In genomic region chr1:78040484-78041089, GRCh38 we compare ENCODE assay signal across 18 cellular contexts. TPM values are rescaled to one million over a fixed set of nuclear protein-coding genes. Genes with fewer than 3 reads are reported as not detected.
DNase-seq lines count a peak whose midpoint lies in the region; ATAC-seq and TF ChIP-seq lines count a peak whose summit lies in the region.
"Had no signal": no experiment of that assay in that cellular context is flagged by ENCODE, and none has a peak within 500 bp of the region (broad histone marks: within the 10 kb centered on the region; RNA-seq: fewer than 3 reads in every experiment).

No MANE protein-coding gene starts in this region.

- WGBS in right lobe of liver (ENCODE audit: insufficient coverage, low coverage, low lambda C conversion rate, missing lambda C conversion rate), result 85% methylated on average over 3 of the region's 3 CpGs

- no peaks in the 10 kb centered on the region for H3K36me3 ChIP-seq in CD4-positive, CD25-positive, alpha-beta regulatory T cell (ENCODE audit: control insufficient read depth, insufficient read depth, low read length)
- H3K36me3 ChIP-seq in right lobe of liver, result no peaks in the 10 kb centered on the region

- no peak overlapping the region for H3K27ac ChIP-seq in CD4-positive, CD25-positive, alpha-beta regulatory T cell (ENCODE audit: insufficient read depth, low read length, poor library complexity, severe bottlenecking)
- H3K27ac ChIP-seq in right lobe of liver, result no peak overlapping the region
- H3K27ac ChIP-seq: epithelial cell of prostate, KMS-11, RWPE1, skin epidermis had no signal

- peaks cover 4% of the 10 kb centered on the region for H3K4me1 ChIP-seq in CD4-positive, CD25-positive, alpha-beta regulatory T cell (ENCODE audit: control insufficient read depth, insufficient read depth, low read length, poor library complexity, severe bottlenecking)
- peaks cover 0 to 16% (median 4%) of the 10 kb centered on the region in 4 donors for H3K4me1 ChIP-seq in right lobe of liver

- TF ChIP-seq CTCF in right lobe of liver (IDR thresholded peaks at IDR 0.05), result no peak

- no peak for DNase-seq in activated CD4-positive, CD25-positive, alpha-beta regulatory T cell (lab: John Stamatoyannopoulos, UW)
- peak in 1 of 3 donors; percentile 14 for DNase-seq in CD4-positive, CD25-positive, alpha-beta regulatory T cell
- DNase-seq in T-helper 17 cell (no peak), fibroblast of peridontal ligament (ENCODE audit: extremely low read depth) (peak; percentile 26), COLO668 (lab: John Stamatoyannopoulos, UW; ENCODE audit: unreplicated experiment) (no peak), NCI-H1436 (lab: John Stamatoyannopoulos, UW) (no peak), right lobe of liver (no peak)
- DNase-seq: activated CD4-positive, alpha-beta T cell treated with anti-CD3 and anti-CD28 coated beads, Interleukin-2, amount 50 U/mL, for 4 hours; AML-193; effector CD4-positive, alpha-beta T cell; GDM1; NCI-H187 treated with DMSO at 0.1 percent for 48 hours; nucleus accumbens had no signal

- H3K4me3 ChIP-seq in CD4-positive, CD25-positive, alpha-beta regulatory T cell (ENCODE audit: low read depth, low read length), result peak overlapping the region; percentile 21
- no peak overlapping the region for H3K4me3 ChIP-seq in right lobe of liver
- H3K4me3 ChIP-seq: skin epidermis had no signal

- H3K36me3 Mint-ChIP-seq in CD4-positive, CD25-positive, alpha-beta regulatory T cell, result no peaks in the 10 kb centered on the region
- H3K36me3 Mint-ChIP-seq in T-helper 17 cell (ENCODE audit: low read depth), result no peaks in the 10 kb centered on the region

- no peak overlapping the region for H3K4me3 Mint-ChIP-seq in CD4-positive, CD25-positive, alpha-beta regulatory T cell
- peak overlapping the region; percentile 51 for H3K4me3 Mint-ChIP-seq in T-helper 17 cell

- no peak overlapping the region for H3K27ac Mint-ChIP-seq in CD4-positive, CD25-positive, alpha-beta regulatory T cell
- H3K27ac Mint-ChIP-seq in T-helper 17 cell, result no peak overlapping the region

- H3K9me3 Mint-ChIP-seq in CD4-positive, CD25-positive, alpha-beta regulatory T cell, result peaks cover 0 to 3% (median 0%) of the 10 kb centered on the region in 7 donors

- no peaks in the 10 kb centered on the region for H3K9me3 ChIP-seq in CD4-positive, CD25-positive, alpha-beta regulatory T cell (ENCODE audit: control insufficient read depth in 2 of 2, low read length in 2 of 2)
- no peaks in the 10 kb centered on the region for H3K9me3 ChIP-seq in T-helper 17 cell (ENCODE audit: control insufficient read depth, low read length, poor library complexity, severe bottlenecking)
- no peaks in the 10 kb centered on the region for H3K9me3 ChIP-seq in right lobe of liver

- peaks cover 24% of the 10 kb centered on the region for H3K27me3 ChIP-seq in CD4-positive, CD25-positive, alpha-beta regulatory T cell (ENCODE audit: control insufficient read depth, insufficient read depth, low read length)
- no peaks in the 10 kb centered on the region for H3K27me3 ChIP-seq in right lobe of liver

- peaks cover 5 to 18% (median 12%) of the 10 kb centered on the region in 4 donors for H3K4me1 Mint-ChIP-seq in CD4-positive, CD25-positive, alpha-beta regulatory T cell
- H3K4me1 Mint-ChIP-seq in T-helper 17 cell, result peaks cover 15% of the 10 kb centered on the region

- no peak for TF ChIP-seq POLR2A in right lobe of liver (IDR thresholded peaks at IDR 0.05)

- intact Hi-C loops in right lobe of liver (cut with DNase I), result no loop called here

- H3K27me3 Mint-ChIP-seq in CD4-positive, CD25-positive, alpha-beta regulatory T cell, result peaks cover 60% of the 10 kb centered on the region
- H3K27me3 Mint-ChIP-seq in T-helper 17 cell, result peaks cover 19% of the 10 kb centered on the region

- peak; percentile 58 to 63 for ATAC-seq in activated CD4-positive, CD25-positive, alpha-beta regulatory T cell treated with anti-CD3 and anti-CD28 coated beads, Interleukin-2, amount 50 U/mL, for 24 hours
- no peak for ATAC-seq in CD4-positive, CD25-positive, alpha-beta regulatory T cell (ENCODE audit: low read depth in 2 of 2)
- no peak for ATAC-seq in T-helper 17 cell
- ATAC-seq in right lobe of liver, result no peak

RNA-seq across cellular contexts. Expression of gene GIPC2, which starts 5.2 kb away (rescaled TPM):
- total RNA-seq in CD4-positive, CD25-positive, alpha-beta regulatory T cell, result not detected
- under 1 TPM in 2 of 4 donors, not detected in 2; 0.22 to 0.39 TPM for polyA plus RNA-seq in CD4-positive, CD25-positive, alpha-beta regulatory T cell
- total RNA-seq in T-helper 17 cell (under 1 TPM in 1 of 2 donors, not detected in 1; 0.17 TPM), right lobe of liver (1 to 10 TPM; 4.7 to 9.8 (median 7.0) TPM)

RNA-seq across cellular contexts. Expression of gene DNAJB4, which starts 35.8 kb away (rescaled TPM):
- total RNA-seq in CD4-positive, CD25-positive, alpha-beta regulatory T cell, result 34.4 TPM
- 1 to 10 TPM; 7.6 to 9.3 (median 8.6) TPM for polyA plus RNA-seq in CD4-positive, CD25-positive, alpha-beta regulatory T cell
- total RNA-seq in T-helper 17 cell (10 to 100 TPM; 15.2 to 20.8 TPM), right lobe of liver (10 to 100 TPM; 10.9 to 21.7 (median 14.4) TPM)

Comparison
In these comparisons a context has a peak if more than half of its experiments do, and no peak if none do; other contexts are left out.
1. ATAC-seq: peak in activated CD4-positive, CD25-positive, alpha-beta regulatory T cell treated with anti-CD3 and anti-CD28 coated beads, Interleukin-2, amount 50 U/mL, for 24 hours (2 of 2); none in CD4-positive, CD25-positive, alpha-beta regulatory T cell (0 of 2), T-helper 17 cell (single experiment) and right lobe of liver (0 of 4).